10 cellular contexts compared by ENCODE assay signal in genomic region chr10:27833792-27834191, GRCh38.
"Had no signal": no experiment of that assay in that cellular context is flagged by ENCODE, and none has a peak within 500 bp of the region (broad histone marks: within the 10 kb centered on the region; RNA-seq: fewer than 3 reads in every experiment).

No MANE protein-coding gene starts in this region.

- H3K4me3 ChIP-seq: GM23248, HAP-1 had no signal

- H3K36me3 Mint-ChIP-seq: IgD-negative memory B cell had no signal

- H3K9me3 ChIP-seq: HAP-1 had no signal

- H3K4me1 Mint-ChIP-seq: IgD-negative memory B cell had no signal

- H3K4me3 Mint-ChIP-seq: HFFc6, IgD-negative memory B cell had no signal

- H3K9ac ChIP-seq: GM23248, KMS-11 had no signal

- H2AFZ ChIP-seq: GM23248 had no signal

- DNase-seq: GM23248, H7, HFFc6, KBM-7 had no signal

- H3K36me3 ChIP-seq: HAP-1 had no signal

- ATAC-seq: HCT116, HepG2 had no signal

- H3K9me3 Mint-ChIP-seq: HFFc6, IgD-negative memory B cell had no signal

- H3K27ac Mint-ChIP-seq: HFFc6, IgD-negative memory B cell had no signal

- FAIRE-seq: HepG2 had no signal

- H3K4me1 ChIP-seq: HAP-1 had no signal

- H3K4me2 ChIP-seq: KMS-11 had no signal

- H3K27ac ChIP-seq: GM23248, HL-60, KMS-11 had no signal
